ENCODE assay signal across 2 cellular contexts in the genomic region with DNA sequence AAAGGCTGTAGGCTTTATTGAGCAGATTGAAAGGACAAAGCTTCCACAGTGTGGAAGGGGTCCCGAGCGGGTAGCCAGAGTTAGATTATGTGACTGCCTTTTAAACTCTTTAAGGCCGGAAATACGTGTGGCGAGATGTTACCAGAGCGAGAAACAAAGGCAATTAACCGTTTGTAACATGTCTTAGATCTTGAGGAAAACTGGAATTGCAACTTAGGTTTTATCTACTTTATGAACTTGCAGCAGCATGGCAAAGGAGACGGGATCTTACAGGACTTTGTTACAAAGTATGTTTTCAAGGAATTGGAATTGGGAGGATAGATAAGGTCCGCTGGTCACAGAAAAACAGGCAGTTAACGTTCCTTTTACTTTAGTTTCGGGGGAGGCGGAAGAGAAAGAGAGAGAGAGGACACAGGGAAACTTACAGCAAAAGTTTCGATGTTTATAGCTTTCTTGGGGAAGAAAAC.
TF ChIP-seq lines count a peak whose summit lies in the region.

No MANE protein-coding gene starts in this region.

TF ChIP-seq in A549, 52 proteins besides CTCF, POLR2A, EP300 and RAD21 (continued from another document):
- TF ChIP-seq, protein P1, sequence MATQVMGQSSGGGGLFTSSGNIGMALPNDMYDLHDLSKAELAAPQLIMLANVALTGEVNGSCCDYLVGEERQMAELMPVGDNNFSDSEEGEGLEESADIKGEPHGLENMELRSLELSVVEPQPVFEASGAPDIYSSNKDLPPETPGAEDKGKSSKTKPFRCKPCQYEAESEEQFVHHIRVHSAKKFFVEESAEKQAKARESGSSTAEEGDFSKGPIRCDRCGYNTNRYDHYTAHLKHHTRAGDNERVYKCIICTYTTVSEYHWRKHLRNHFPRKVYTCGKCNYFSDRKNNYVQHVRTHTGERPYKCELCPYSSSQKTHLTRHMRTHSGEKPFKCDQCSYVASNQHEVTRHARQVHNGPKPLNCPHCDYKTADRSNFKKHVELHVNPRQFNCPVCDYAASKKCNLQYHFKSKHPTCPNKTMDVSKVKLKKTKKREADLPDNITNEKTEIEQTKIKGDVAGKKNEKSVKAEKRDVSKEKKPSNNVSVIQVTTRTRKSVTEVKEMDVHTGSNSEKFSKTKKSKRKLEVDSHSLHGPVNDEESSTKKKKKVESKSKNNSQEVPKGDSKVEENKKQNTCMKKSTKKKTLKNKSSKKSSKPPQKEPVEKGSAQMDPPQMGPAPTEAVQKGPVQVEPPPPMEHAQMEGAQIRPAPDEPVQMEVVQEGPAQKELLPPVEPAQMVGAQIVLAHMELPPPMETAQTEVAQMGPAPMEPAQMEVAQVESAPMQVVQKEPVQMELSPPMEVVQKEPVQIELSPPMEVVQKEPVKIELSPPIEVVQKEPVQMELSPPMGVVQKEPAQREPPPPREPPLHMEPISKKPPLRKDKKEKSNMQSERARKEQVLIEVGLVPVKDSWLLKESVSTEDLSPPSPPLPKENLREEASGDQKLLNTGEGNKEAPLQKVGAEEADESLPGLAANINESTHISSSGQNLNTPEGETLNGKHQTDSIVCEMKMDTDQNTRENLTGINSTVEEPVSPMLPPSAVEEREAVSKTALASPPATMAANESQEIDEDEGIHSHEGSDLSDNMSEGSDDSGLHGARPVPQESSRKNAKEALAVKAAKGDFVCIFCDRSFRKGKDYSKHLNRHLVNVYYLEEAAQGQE (IDR thresholded peaks at IDR 0.05): no peak
- TF ChIP-seq KDM1A (IDR thresholded peaks at IDR 0.05; ENCODE audit: low read depth): no peak

TF ChIP-seq in GM23338, 12 proteins besides CTCF, POLR2A, EP300 and RAD21 (continued from another document):
- TF ChIP-seq, protein P1 (IDR thresholded peaks at IDR 0.05; ENCODE audit: unreplicated experiment): no peak
- TF ChIP-seq EZH2 (IDR thresholded peaks at IDR 0.05; ENCODE audit: low read depth, unreplicated experiment): no peak
- no peak for TF ChIP-seq JUNB (IDR thresholded peaks at IDR 0.05; ENCODE audit: unreplicated experiment)
- no peak for TF ChIP-seq CREB1 (CRISPR knock-in tag; IDR thresholded peaks at IDR 0.05; ENCODE audit: low read depth)
- TF ChIP-seq ZNF114 (CRISPR knock-in tag; IDR thresholded peaks at IDR 0.05): no peak
- no peak for TF ChIP-seq POLR2AphosphoS5 (IDR thresholded peaks at IDR 0.05; ENCODE audit: low read depth)
- TF ChIP-seq ZNF331 (CRISPR knock-in tag; IDR thresholded peaks at IDR 0.05; ENCODE audit: low read depth): no peak
- TF ChIP-seq EZH2phosphoT487 (IDR thresholded peaks at IDR 0.05; ENCODE audit: unreplicated experiment): no peak
